ENCODE assay signal across 22 cellular contexts in genomic region chr9:134048582-134048968, GRCh38. TPM values are rescaled to one million over a fixed set of nuclear protein-coding genes. Genes with fewer than 3 reads are reported as not detected.
DNase-seq lines count a peak whose midpoint lies in the region; ATAC-seq and TF ChIP-seq lines count a peak whose summit lies in the region.
"Had no signal": no experiment of that assay in that cellular context is flagged by ENCODE, and none has a peak within 500 bp of the region (broad histone marks: within the 10 kb centered on the region; RNA-seq: fewer than 3 reads in every experiment).

No MANE protein-coding gene starts in this region.

- H3K9ac ChIP-seq in HUES6 (ENCODE audit: low read length) (no peak overlapping the region), skeletal muscle tissue (ENCODE audit: low read depth in 1 of 3, low read length in 3 of 3) (peak overlapping the region in 2 of 3 donors; percentile 20 to 60)
- H3K9ac ChIP-seq: BLaER1, GM23248 had no signal

- H3K27me3 ChIP-seq in HUES6 (ENCODE audit: control insufficient read depth, insufficient read depth, low read length) (no peaks in the 10 kb centered on the region), skeletal muscle tissue (ENCODE audit: control insufficient read depth in 3 of 3, insufficient read depth in 3 of 3, low read length in 3 of 3) (no peaks in the 10 kb centered on the region), dorsolateral prefrontal cortex (no peaks in the 10 kb centered on the region)
- H3K27me3 ChIP-seq: BLaER1, MG63, SJSA1 had no signal

- H3K9me3 ChIP-seq in HUES6 (ENCODE audit: control insufficient read depth, insufficient read depth, low read depth, low read length) (no peaks in the 10 kb centered on the region), skeletal muscle tissue (ENCODE audit: control insufficient read depth in 3 of 3, low read length in 3 of 3) (no peaks in the 10 kb centered on the region)
- H3K9me3 ChIP-seq: BLaER1, HAP-1, MG63, SJSA1 had no signal

- H3K27ac ChIP-seq in HUES6 (ENCODE audit: low read depth, low read length) (0 out of 2 replicates have a peak overlapping the region, but pooled peaks have one; percentile 14), skeletal muscle tissue (ENCODE audit: low read depth, low read length) (peak overlapping the region; percentile 54), dorsolateral prefrontal cortex (peak overlapping the region in 22 of 59 donors; percentile 5 to 76 (median 48))
- H3K27ac ChIP-seq: BLaER1, GM23248, SJSA1 had no signal

- H3K4me3 ChIP-seq in HUES6 (ENCODE audit: low read depth, low read length) (no peak overlapping the region), skeletal muscle tissue (ENCODE audit: low read length in 3 of 3) (peak overlapping the region in 1 of 3 donors; percentile 29), dorsolateral prefrontal cortex (no peak overlapping the region)
- H3K4me3 ChIP-seq: BLaER1, GM23248, HAP-1, MG63, SJSA1 had no signal

- intact Hi-C loops in Right ventricle myocardium inferior (cut with DNase I), result loop anchor here (5.0 kb wide), 1 partner anchor 89 kb away; the partner anchor contains the start of gene WDR5
- intact Hi-C loops in Right ventricle myocardium superior (cut with DNase I), result no loop called here
- intact Hi-C loops in dorsolateral prefrontal cortex (cut with DNase I), result no loop called here

- DNase-seq in Right ventricle myocardium inferior (ENCODE audit: missing footprints) (peak; percentile 17), Right ventricle myocardium superior (no peak), iPS-NIHi11 (ENCODE audit: low spot score) (peak; percentile 8), GF-D8 (lab: John Stamatoyannopoulos, UW) (no peak), dorsolateral prefrontal cortex (no peak)
- DNase-seq in stimulated activated CD4-positive, alpha-beta T cell treated with anti-CD3 and anti-CD28 coated beads, Interleukin-12 subunit alpha, Interleukin-12 subunit beta, amount 100 ng/mL, for 4 hours, result no peak
- DNase-seq: CD4-positive, alpha-beta T cell; GM23248; HFFc6; KBM-7; MG63; NCI-H1105 treated with DMSO at 0.1 percent for 48 hours; NCI-H146; NCI-H1930; NCI-H2107; NCI-H524; NCI-H774 had no signal

- ATAC-seq in Right ventricle myocardium inferior (no peak), Right ventricle myocardium superior (ENCODE audit: poor library complexity) (no peak)

- TF ChIP-seq CTCF in dorsolateral prefrontal cortex (IDR thresholded peaks at IDR 0.05 in 54 of 56, conservative IDR thresholded peaks at IDR 0.05 in 2 of 56; ENCODE audit: low read depth in 1 of 56, partially characterized antibody in 56 of 56), result no peak

- H3K36me3 ChIP-seq in HUES6 (ENCODE audit: control insufficient read depth, insufficient read depth, low read length) (peaks cover 97% of the 10 kb centered on the region), skeletal muscle tissue (ENCODE audit: control insufficient read depth in 3 of 3, insufficient read depth in 3 of 3, low read length in 3 of 3) (peaks cover 66 to 78% (median 73%) of the 10 kb centered on the region in 3 donors)

- H3K4me1 ChIP-seq in HUES6 (ENCODE audit: control insufficient read depth, insufficient read depth, low read length) (no peaks in the 10 kb centered on the region), skeletal muscle tissue (ENCODE audit: control insufficient read depth in 3 of 3, insufficient read depth in 3 of 3, low read length in 3 of 3) (peaks cover 31 to 56% (median 44%) of the 10 kb centered on the region in 3 donors)
- H3K4me1 ChIP-seq: HAP-1, SJSA1 had no signal

RNA-seq across cellular contexts. Expression of gene BRD3, which starts 19.3 kb away (rescaled TPM):
- total RNA-seq in Right ventricle myocardium inferior (31.6 TPM), Right ventricle myocardium superior (23.2 TPM), skeletal muscle tissue (20.9 TPM), dorsolateral prefrontal cortex (10 to 100 TPM; 28.4 to 69.2 (median 48.5) TPM)

RNA-seq across cellular contexts. Expression of gene BRD3OS, which starts 23.3 kb away (rescaled TPM):
- total RNA-seq in Right ventricle myocardium inferior, result 6.2 TPM
- 4.9 TPM for total RNA-seq in Right ventricle myocardium superior
- total RNA-seq in skeletal muscle tissue, result 3.7 TPM
- total RNA-seq in dorsolateral prefrontal cortex, result 10 to 100 TPM; 22.2 to 73.3 (median 53.2) TPM

RNA-seq across cellular contexts. Expression of gene VAV2, which starts 56.5 kb away (rescaled TPM):
- total RNA-seq in Right ventricle myocardium inferior (7.6 TPM), Right ventricle myocardium superior (4.9 TPM), skeletal muscle tissue (9.9 TPM), dorsolateral prefrontal cortex (10 to 100 TPM in 119 of 120 experiments, 1 to 10 TPM in 1; 8.9 to 27.9 (median 16.7) TPM)

Comparison
In these comparisons a context has a peak if more than half of its experiments do, and no peak if none do; other contexts are left out.
1. DNase-seq: peak in Right ventricle myocardium inferior (single experiment) and iPS-NIHi11 (single experiment); none in Right ventricle myocardium superior (single experiment), stimulated activated CD4-positive, alpha-beta T cell treated with anti-CD3 and anti-CD28 coated beads, Interleukin-12 subunit alpha, Interleukin-12 subunit beta, amount 100 ng/mL, for 4 hours (single experiment), GF-D8 (single experiment) and dorsolateral prefrontal cortex (0 of 10).